13 cellular contexts compared by ENCODE assay signal in the genomic region with DNA sequence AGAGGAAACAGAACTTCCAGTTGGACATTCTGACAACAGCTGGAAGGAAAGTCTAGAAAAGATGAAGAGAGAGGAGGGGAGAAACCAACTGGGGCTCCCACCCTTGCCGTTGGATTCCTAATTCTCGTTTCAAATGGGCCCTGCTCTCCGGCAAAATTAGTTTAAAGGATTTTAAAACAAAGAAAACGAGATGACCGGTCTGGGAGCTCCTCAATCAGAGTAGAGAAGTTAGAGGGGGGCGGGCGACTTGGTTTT. TPM values are rescaled to one million over a fixed set of nuclear protein-coding genes. Genes with fewer than 3 reads are reported as not detected.
DNase-seq lines count a peak whose midpoint lies in the region; ATAC-seq, FAIRE-seq and TF ChIP-seq lines count a peak whose summit lies in the region.
"Had no signal": no experiment of that assay in that cellular context is flagged by ENCODE, and none has a peak within 500 bp of the region (broad histone marks: within the 10 kb centered on the region; RNA-seq: fewer than 3 reads in every experiment).

No MANE protein-coding gene starts in this region.

- H3K9me3 Mint-ChIP-seq in MCF 10A (ENCODE audit: unreplicated experiment), result no peaks in the 10 kb centered on the region
- H3K9me3 Mint-ChIP-seq in activated CD8-positive, alpha-beta T cell treated with anti-CD3 and anti-CD28 coated beads for 36 hours, result no peaks in the 10 kb centered on the region

- no peak for FAIRE-seq in keratinocyte (lab: Jason Lieb, UNC)
- FAIRE-seq: kidney had no signal

- H3K36me3 Mint-ChIP-seq in MCF 10A (ENCODE audit: insufficient read depth, unreplicated experiment), result no peaks in the 10 kb centered on the region
- no peaks in the 10 kb centered on the region for H3K36me3 Mint-ChIP-seq in activated CD8-positive, alpha-beta T cell treated with anti-CD3 and anti-CD28 coated beads for 36 hours (ENCODE audit: low read depth)

- peak overlapping the region; percentile 82 for H3K4me2 ChIP-seq in keratinocyte (ENCODE audit: control insufficient read depth, extremely low read depth, insufficient read depth, low read depth, low read length)

- H3K4me1 ChIP-seq in breast epithelium (peaks cover 11 to 14% of the 10 kb centered on the region in 2 donors), keratinocyte (ENCODE audit: control insufficient read depth, extremely low read depth, insufficient read depth, low read length) (no peaks in the 10 kb centered on the region), stomach smooth muscle (ENCODE audit: control insufficient read depth, insufficient read depth, low read length) (peaks cover 42% of the 10 kb centered on the region)
- H3K4me1 ChIP-seq: BE2C had no signal

- dilution Hi-C loops in keratinocyte (cut with MboI; ENCODE audit: extremely low pct_ligation_motif_present, low sequenced_read_pairs), result no loop called here

- peak overlapping the region in 2 of 3 donors; percentile 51 to 76 for H3K4me3 ChIP-seq in breast epithelium
- peak overlapping the region in 1 of 3 experiments; percentile 67 for H3K4me3 ChIP-seq in keratinocyte (ENCODE audit: control insufficient read depth in 2 of 3, extremely low read depth in 1 of 3, insufficient read depth in 2 of 3, low read depth in 1 of 3, low read length in 3 of 3)
- H3K4me3 ChIP-seq in stomach smooth muscle (ENCODE audit: low read length in 2 of 2), result peak overlapping the region; percentile 57 to 71

- H3K4me1 Mint-ChIP-seq in MCF 10A (ENCODE audit: insufficient read depth, unreplicated experiment), result no peaks in the 10 kb centered on the region
- H3K4me1 Mint-ChIP-seq in activated CD8-positive, alpha-beta T cell treated with anti-CD3 and anti-CD28 coated beads for 36 hours (ENCODE audit: low read depth), result peaks cover 5% of the 10 kb centered on the region

- H3K4me3 Mint-ChIP-seq in MCF 10A (ENCODE audit: unreplicated experiment), result no peak overlapping the region
- H3K4me3 Mint-ChIP-seq in activated CD8-positive, alpha-beta T cell treated with anti-CD3 and anti-CD28 coated beads for 36 hours, result peak overlapping the region; percentile 2

- TF ChIP-seq CTCF in breast epithelium (IDR thresholded peaks at IDR 0.05), result no peak
- TF ChIP-seq CTCF in MCF 10A (IDR thresholded peaks at IDR 0.05; ENCODE audit: unreplicated experiment), result no peak
- TF ChIP-seq CTCF in activated CD8-positive, alpha-beta T cell treated with anti-CD3 and anti-CD28 coated beads for 36 hours (IDR thresholded peaks at IDR 0.05), result no peak
- no peak for TF ChIP-seq CTCF in keratinocyte (optimal IDR thresholded peaks at IDR 0.05 in 1 of 3, IDR thresholded peaks at IDR 0.05 in 1 of 3, conservative IDR thresholded peaks at IDR 0.05 in 1 of 3; ENCODE audit: extremely low read depth in 1 of 3, insufficient read depth in 2 of 3, low read length in 3 of 3)

- H3K27ac Mint-ChIP-seq in MCF 10A (ENCODE audit: low read depth, unreplicated experiment), result no peak overlapping the region
- H3K27ac Mint-ChIP-seq in activated CD8-positive, alpha-beta T cell treated with anti-CD3 and anti-CD28 coated beads for 36 hours, result no peak overlapping the region

- peaks cover 67% of the 10 kb centered on the region for H3K27me3 Mint-ChIP-seq in MCF 10A (ENCODE audit: insufficient read depth, unreplicated experiment)
- peaks cover 74% of the 10 kb centered on the region for H3K27me3 Mint-ChIP-seq in activated CD8-positive, alpha-beta T cell treated with anti-CD3 and anti-CD28 coated beads for 36 hours

- no peaks in the 10 kb centered on the region for H3K79me2 ChIP-seq in keratinocyte (ENCODE audit: control insufficient read depth, insufficient read depth, low read length)
- H3K79me2 ChIP-seq: parathyroid adenoma had no signal

- no TSS peak for BruUV-seq in MCF 10A (replicated peaks; lab: Mats Ljungman, UMichigan)

- H3K27ac ChIP-seq in breast epithelium (no peak overlapping the region), keratinocyte (ENCODE audit: control insufficient read depth, insufficient read depth, low read length) (no peak overlapping the region), stomach smooth muscle (ENCODE audit: low read length) (no peak overlapping the region)
- H3K27ac ChIP-seq: parathyroid adenoma had no signal

- H3K27me3 ChIP-seq in breast epithelium (peaks cover 23 to 94% of the 10 kb centered on the region in 2 donors), keratinocyte (ENCODE audit: control insufficient read depth, extremely low read depth, insufficient read depth, low read length) (peaks cover 97% of the 10 kb centered on the region), stomach smooth muscle (ENCODE audit: control insufficient read depth in 1 of 2, insufficient read depth in 2 of 2, low read length in 2 of 2) (peaks cover 70 to 94% of the 10 kb centered on the region in 2 donors)

- H3K9me1 ChIP-seq in keratinocyte (ENCODE audit: control insufficient read depth, extremely low read depth, insufficient read depth, low read length), result no peaks in the 10 kb centered on the region

- no peak for ATAC-seq in activated CD8-positive, alpha-beta T cell treated with anti-CD3 and anti-CD28 coated beads for 36 hours

- no peak overlapping the region for H2AFZ ChIP-seq in keratinocyte (ENCODE audit: control insufficient read depth, low read length)

- peaks cover 4% of the 10 kb centered on the region for H4K20me1 ChIP-seq in keratinocyte (ENCODE audit: control insufficient read depth, extremely low read depth, insufficient read depth, low read length)

- no peak for TF ChIP-seq POLR2A in breast epithelium (IDR thresholded peaks at IDR 0.05)

- H3K9me3 ChIP-seq in breast epithelium, result no peaks in the 10 kb centered on the region
- H3K9me3 ChIP-seq in keratinocyte (ENCODE audit: control insufficient read depth, low read depth, low read length), result no peaks in the 10 kb centered on the region
- no peaks in the 10 kb centered on the region for H3K9me3 ChIP-seq in stomach smooth muscle (ENCODE audit: control insufficient read depth in 2 of 2, low read length in 2 of 2)
- H3K9me3 ChIP-seq: BE2C had no signal

- intact Hi-C loops in breast epithelium (cut with DNase I; ENCODE audit: low total_unique reads), result no loop called here
- intact Hi-C loops in MCF 10A (cut with micrococcal nuclease), result no loop called here
- intact Hi-C loops in activated CD8-positive, alpha-beta T cell treated with anti-CD3 and anti-CD28 coated beads for 36 hours (cut with micrococcal nuclease), result loop anchor here (5.0 kb wide), 2 partner anchors 76 to 79 kb away; no protein-coding TSS in a partner anchor

- CTCF ChIA-PET in MCF 10A (lab: Yijun Ruan, JAX), result interaction anchor here (0.7 to 1.3 kb wide), 2 partner anchors 11 to 49 kb away, joined by 3 to 4 read pairs; no protein-coding TSS in a partner anchor
- CTCF ChIA-PET in activated CD8-positive, alpha-beta T cell treated with anti-CD3 and anti-CD28 coated beads for 36 hours (lab: Charles Lee), result interaction anchor here (1.2 kb wide), 1 partner anchor 13 kb away, joined by 3 read pairs; no protein-coding TSS in a partner anchor

- H3K36me3 ChIP-seq in breast epithelium, result no peaks in the 10 kb centered on the region
- H3K36me3 ChIP-seq in keratinocyte (ENCODE audit: control insufficient read depth in 2 of 2, extremely low read depth in 1 of 2, insufficient read depth in 2 of 2, low read length in 2 of 2), result no peaks in the 10 kb centered on the region
- no peaks in the 10 kb centered on the region for H3K36me3 ChIP-seq in stomach smooth muscle (ENCODE audit: control insufficient read depth in 2 of 2, insufficient read depth in 2 of 2, low read length in 2 of 2)
- H3K36me3 ChIP-seq: BE2C had no signal

- POLR2A ChIA-PET in MCF 10A (lab: Yijun Ruan, JAX), result no interaction called here
- POLR2A ChIA-PET in activated CD8-positive, alpha-beta T cell treated with anti-CD3 and anti-CD28 coated beads for 36 hours (lab: Charles Lee), result interaction anchor here (0.7 to 0.9 kb wide), 2 partner anchors 10 to 54 kb away, joined by 3 read pairs; no protein-coding TSS in a partner anchor

- DNase-seq in breast epithelium (ENCODE audit: low spot score in 2 of 2), result no peak
- DNase-seq in MCF 10A (ENCODE audit: unreplicated experiment), result no peak
- DNase-seq in activated CD8-positive, alpha-beta T cell treated with anti-CD3 and anti-CD28 coated beads for 36 hours, result no peak
- DNase-seq in keratinocyte (ENCODE audit: low read depth, low spot score), result no peak
- DNase-seq in RKO (ENCODE audit: low spot score), result no peak
- no peak for DNase-seq in activated CD4-positive, alpha-beta T cell treated with anti-CD3 and anti-CD28 coated beads, Interleukin-2, amount 50 U/mL, for 1 hour
- DNase-seq in NCI-H2107 treated with DMSO at 0.1 percent for 48 hours (lab: John Stamatoyannopoulos, UW; ENCODE audit: unreplicated experiment), result no peak
- DNase-seq: BE2C, cerebellar nuclear complex had no signal

- H3K9ac ChIP-seq in keratinocyte (ENCODE audit: control insufficient read depth, extremely low read depth, insufficient read depth, low read length) (no peak overlapping the region), stomach smooth muscle (ENCODE audit: low read length in 2 of 2) (no peak overlapping the region)
- H3K9ac ChIP-seq: parathyroid adenoma had no signal

RNA-seq across cellular contexts. Expression of a gene that starts 1.5 kb away (rescaled TPM):
- total RNA-seq in breast epithelium (under 1 TPM in 2 of 3 donors, not detected in 1; 0.32 to 0.33 TPM), MCF 10A (2022) (not detected in 2 replicates)
- total RNA-seq in activated CD8-positive, alpha-beta T cell treated with anti-CD3 and anti-CD28 coated beads for 36 hours, result not detected
- polyA plus RNA-seq in keratinocyte, result 0.05 to 0.14 TPM (median 0.09 TPM) in 3 replicates
- polyA plus RNA-seq in keratinocyte (2011; ENCODE audit: low read depth), result 0.15 TPM
- polyA plus RNA-seq in keratinocyte (2011; cell fraction: cytosol; rRNA removed), result 0.16 and 0.23 TPM in 2 replicates
- 0.31 and 0.56 TPM in 2 replicates for polyA plus RNA-seq in keratinocyte (2011; cell fraction: nucleus; rRNA removed)
- polyA plus RNA-seq in keratinocyte (2012; ENCODE audit: low replicate concordance), result 0.14 and 0.24 TPM in 2 replicates
- 0.26 TPM in 1 of 3 replicates, not detected in the others for polyA minus RNA-seq in keratinocyte
- not detected for polyA minus RNA-seq in keratinocyte (2011; cell fraction: cytosol; rRNA and poly(A)+ RNA removed)
- 0.21 and 0.23 TPM in 2 replicates for polyA minus RNA-seq in keratinocyte (2011; cell fraction: nucleus; rRNA and poly(A)+ RNA removed)
- total RNA-seq: ureter had no signal
